1 cellular context compared by ENCODE assay signal in genomic region chr12:54138219-54138618, GRCh38.
TF ChIP-seq lines count a peak whose summit lies in the region.

No MANE protein-coding gene starts in this region.

TF ChIP-seq in K562, 482 proteins besides CTCF, POLR2A, EP300 and RAD21:
- TF ChIP-seq MGA (IDR thresholded peaks at IDR 0.05): no peak
- no peak for TF ChIP-seq ZNF507 (tag; conservative IDR thresholded peaks at IDR 0.05)
- TF ChIP-seq HSF4 (CRISPR knock-in tag; IDR thresholded peaks at IDR 0.05; ENCODE audit: borderline replicate concordance): no peak
- TF ChIP-seq CREB3L1 (IDR thresholded peaks at IDR 0.05; ENCODE audit: borderline replicate concordance, low read depth): no peak
- TF ChIP-seq DIDO1 (tag; IDR thresholded peaks at IDR 0.05; ENCODE audit: low read depth): no peak
- TF ChIP-seq KAT8 (IDR thresholded peaks at IDR 0.05; ENCODE audit: low read depth): no peak
- no peak for TF ChIP-seq BCL6 (CRISPR knock-in tag; IDR thresholded peaks at IDR 0.05)
TF ChIP-seq in K562: peak in this region for 0.
